ENCODE assay signal across 8 cellular contexts in the genomic region with DNA sequence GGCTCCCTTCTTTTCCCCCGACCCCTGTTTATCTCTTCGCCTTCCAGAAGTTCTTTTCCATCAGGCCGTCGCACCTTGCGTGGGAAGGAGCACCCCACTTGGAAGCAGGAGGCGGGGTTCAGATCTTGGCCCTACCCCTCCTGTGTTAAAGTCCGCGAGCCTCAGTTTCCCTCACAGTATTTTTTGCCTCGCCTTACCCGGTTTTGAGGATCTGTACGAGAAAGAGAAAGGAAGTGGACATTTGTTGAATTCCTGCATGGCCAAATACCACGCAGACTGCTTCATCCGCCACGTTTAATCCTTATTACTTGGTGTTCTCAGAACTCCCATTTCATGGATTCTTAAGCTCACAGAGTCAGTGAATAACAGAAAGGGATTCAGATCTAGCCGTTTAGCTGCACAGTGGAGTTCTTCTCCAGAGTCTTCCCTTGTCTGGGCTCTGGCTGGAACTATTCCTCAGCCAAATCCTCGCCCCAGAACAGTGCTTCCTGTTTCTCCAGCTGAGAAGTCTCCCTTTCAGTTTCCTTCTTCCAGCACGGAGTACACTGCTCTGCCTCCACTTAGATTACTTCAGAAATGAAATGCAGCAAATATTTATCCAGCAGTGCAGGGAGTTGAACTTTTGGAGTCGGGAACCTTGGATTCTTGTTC. TPM values are rescaled to one million over a fixed set of nuclear protein-coding genes. Genes with fewer than 3 reads are reported as not detected.
DNase-seq lines count a peak whose midpoint lies in the region; ATAC-seq and TF ChIP-seq lines count a peak whose summit lies in the region.

No MANE protein-coding gene starts in this region.

- POLR2A ChIA-PET in naive thymus-derived CD4-positive, alpha-beta T cell (lab: Charles Lee): interaction anchor here (0.5 to 6.6 kb wide), 10 partner anchors 12 to 165 kb away, joined by 3 to 79 read pairs (median 4); a partner anchor contains a TSS

- no peaks in the 10 kb centered on the region for H3K27me3 Mint-ChIP-seq in naive thymus-derived CD4-positive, alpha-beta T cell

- TF ChIP-seq CTCF in epithelial cell of proximal tubule (conservative IDR thresholded peaks at IDR 0.05; ENCODE audit: low read depth, low read length): no peak

- DNase-seq in SKM-1 treated with dmso at 0.1 percent for 144 hours (lab: John Stamatoyannopoulos, UW; ENCODE audit: unreplicated experiment) (peak; percentile 16), SKM-1 (lab: John Stamatoyannopoulos, UW; ENCODE audit: unreplicated experiment) (no peak), RPMI7951 (ENCODE audit: low read depth) (peak; percentile 42), epithelial cell of proximal tubule (ENCODE audit: low read depth) (no peak), foreskin melanocyte (no peak), DMS153 treated with DMSO at 0.1 percent for 48 hours (lab: John Stamatoyannopoulos, UW; ENCODE audit: unreplicated experiment) (no peak), SW480 (ENCODE audit: low spot score) (no peak)
- DNase-seq in naive thymus-derived CD4-positive, alpha-beta T cell: no peak

- CTCF ChIA-PET in naive thymus-derived CD4-positive, alpha-beta T cell (lab: Charles Lee): interaction anchor here (1.0 to 1.2 kb wide), 2 partner anchors 36 to 147 kb away, joined by 3 to 5 read pairs; a partner anchor contains a TSS

- peak overlapping the region; percentile 86 to 97 (median 93) for H3K27ac Mint-ChIP-seq in naive thymus-derived CD4-positive, alpha-beta T cell

- H3K4me1 ChIP-seq in naive thymus-derived CD4-positive, alpha-beta T cell (ENCODE audit: control insufficient read depth in 2 of 2, insufficient read depth in 2 of 2, low read length in 2 of 2): peaks cover 10 to 17% of the 10 kb centered on the region in 2 donors

- H3K27ac ChIP-seq in naive thymus-derived CD4-positive, alpha-beta T cell (ENCODE audit: low read depth, low read length): peak overlapping the region; percentile 85

- peaks cover 0 to 3% (median 0%) of the 10 kb centered on the region in 3 experiments for H3K36me3 ChIP-seq in naive thymus-derived CD4-positive, alpha-beta T cell (ENCODE audit: control insufficient read depth in 2 of 3, insufficient read depth in 3 of 3, low read length in 3 of 3)

- peaks cover 8 to 31% (median 23%) of the 10 kb centered on the region in 7 donors for H3K4me1 Mint-ChIP-seq in naive thymus-derived CD4-positive, alpha-beta T cell

- no peaks in the 10 kb centered on the region for H3K27me3 ChIP-seq in naive thymus-derived CD4-positive, alpha-beta T cell (ENCODE audit: control insufficient read depth in 2 of 2, insufficient read depth in 2 of 2, low read length in 2 of 2)

- peak overlapping the region; percentile 64 for H3K4me3 ChIP-seq in epithelial cell of proximal tubule (ENCODE audit: low read depth, low read length)
- H3K4me3 ChIP-seq in naive thymus-derived CD4-positive, alpha-beta T cell (ENCODE audit: low read length): peak overlapping the region; percentile 91

- peaks cover 0 to 4% (median 0%) of the 10 kb centered on the region in 5 donors for H3K36me3 Mint-ChIP-seq in naive thymus-derived CD4-positive, alpha-beta T cell

- intact Hi-C loops in naive thymus-derived CD4-positive, alpha-beta T cell (cut with micrococcal nuclease): loop anchor here (1.0 to 5.0 kb wide), 5 partner anchors 11 to 146 kb away; a partner anchor contains a TSS

- ATAC-seq in naive thymus-derived CD4-positive, alpha-beta T cell: no peak

- H3K4me3 Mint-ChIP-seq in naive thymus-derived CD4-positive, alpha-beta T cell: peak overlapping the region; percentile 88 to 94 (median 92)

- peaks cover 0 to 2% (median 0%) of the 10 kb centered on the region in 11 donors for H3K9me3 Mint-ChIP-seq in naive thymus-derived CD4-positive, alpha-beta T cell

- no peaks in the 10 kb centered on the region for H3K9me3 ChIP-seq in naive thymus-derived CD4-positive, alpha-beta T cell (ENCODE audit: control insufficient read depth in 2 of 3, low read length in 3 of 3)

RNA-seq across cellular contexts. Expression of a gene that starts 0.6 kb away (rescaled TPM):
- total RNA-seq in RPMI7951 (2014; rRNA removed; shearing (Covaris generic)): 84.8 and 110 TPM in 2 replicates
- total RNA-seq in epithelial cell of proximal tubule: 92.1 and 139 TPM in 2 replicates
- 10 to 100 TPM; 64.3 to 89.7 (median 74.0) TPM for total RNA-seq in naive thymus-derived CD4-positive, alpha-beta T cell
- 100 to 1,000 TPM; 205 to 212 TPM for polyA plus RNA-seq in naive thymus-derived CD4-positive, alpha-beta T cell

RNA-seq across cellular contexts. Expression of a gene that starts 11.2 kb away (rescaled TPM):
- 15.3 and 26.5 TPM in 2 replicates for total RNA-seq in RPMI7951 (2014; rRNA removed; shearing (Covaris generic))
- 31.6 and 31.9 TPM in 2 replicates for total RNA-seq in epithelial cell of proximal tubule
- total RNA-seq in naive thymus-derived CD4-positive, alpha-beta T cell: 10 to 100 TPM; 19.4 to 48.5 (median 42.9) TPM
- polyA plus RNA-seq in naive thymus-derived CD4-positive, alpha-beta T cell: 1 to 10 TPM; 2.9 to 8.1 TPM

RNA-seq across cellular contexts. Expression of a gene that starts 32.9 kb away (rescaled TPM):
- 16.1 and 21.0 TPM in 2 replicates for total RNA-seq in RPMI7951 (2014; rRNA removed; shearing (Covaris generic))
- 9.5 and 14.0 TPM in 2 replicates for total RNA-seq in epithelial cell of proximal tubule
- total RNA-seq in naive thymus-derived CD4-positive, alpha-beta T cell: 10 to 100 TPM; 14.4 to 37.6 (median 17.2) TPM
- 10 to 100 TPM; 22.6 to 32.9 TPM for polyA plus RNA-seq in naive thymus-derived CD4-positive, alpha-beta T cell

RNA-seq across cellular contexts. Expression of a gene that starts 33.6 kb away (rescaled TPM):
- 53.7 and 81.3 TPM in 2 replicates for total RNA-seq in RPMI7951 (2014; rRNA removed; shearing (Covaris generic))
- 86.9 and 108 TPM in 2 replicates for total RNA-seq in epithelial cell of proximal tubule
- total RNA-seq in naive thymus-derived CD4-positive, alpha-beta T cell: 100 to 1,000 TPM in 2 of 5 experiments, 10 to 100 TPM in 3; 71.7 to 141 (median 95.8) TPM
- polyA plus RNA-seq in naive thymus-derived CD4-positive, alpha-beta T cell: 1 to 10 TPM; 4.3 to 9.3 TPM

RNA-seq across cellular contexts. Expression of a gene that starts 36.4 kb away (rescaled TPM):
- 3.5 and 5.3 TPM in 2 replicates for total RNA-seq in RPMI7951 (2014; rRNA removed; shearing (Covaris generic))
- total RNA-seq in epithelial cell of proximal tubule: 6.6 and 17.4 TPM in 2 replicates
- 10 to 100 TPM; 40.7 to 81.1 (median 45.9) TPM for total RNA-seq in naive thymus-derived CD4-positive, alpha-beta T cell
- polyA plus RNA-seq in naive thymus-derived CD4-positive, alpha-beta T cell: 10 to 100 TPM in 1 of 2 donors, 1 to 10 TPM in 1; 8.7 to 15.9 TPM

Comparison
In these comparisons a context has a peak if more than half of its experiments do, and no peak if none do; other contexts are left out.
1. DNase-seq: peak in SKM-1 treated with dmso at 0.1 percent for 144 hours (single experiment) and RPMI7951 (single experiment); none in SKM-1 (single experiment), epithelial cell of proximal tubule (single experiment), naive thymus-derived CD4-positive, alpha-beta T cell (0 of 9), foreskin melanocyte (single experiment), DMS153 treated with DMSO at 0.1 percent for 48 hours (single experiment) and SW480 (single experiment).